ENCODE assay signal across 19 cellular contexts in genomic region chr5:154820383-154820782, GRCh38. TPM values are rescaled to one million over a fixed set of nuclear protein-coding genes. Genes with fewer than 3 reads are reported as not detected.
DNase-seq lines count a peak whose midpoint lies in the region; ATAC-seq, FAIRE-seq and TF ChIP-seq lines count a peak whose summit lies in the region.
"Had no signal": no experiment of that assay in that cellular context is flagged by ENCODE, and none has a peak within 500 bp of the region (broad histone marks: within the 10 kb centered on the region; RNA-seq: fewer than 3 reads in every experiment).

No MANE protein-coding gene starts in this region.

- H3K27me3 ChIP-seq in H9 (ENCODE audit: insufficient read depth, low read length), result no peaks in the 10 kb centered on the region

- peaks cover 4% of the 10 kb centered on the region for H3K4me1 Mint-ChIP-seq in activated T-cell treated with anti-CD3 and anti-CD28 coated beads, Interleukin-2, amount 50 U/mL, for 24 hours (ENCODE audit: low read depth)
- H3K4me1 Mint-ChIP-seq in activated T-cell treated with anti-CD3 and anti-CD28 coated beads, Interleukin-2, amount 50 U/mL, for 72 hours (ENCODE audit: low read depth), result peaks cover 3% of the 10 kb centered on the region
- H3K4me1 Mint-ChIP-seq in H9, result peaks cover 6 to 28% of the 10 kb centered on the region in 2 experiments
- H3K4me1 Mint-ChIP-seq in stimulated activated naive B cell treated with anti-CD40 and anti-IgM and Interleukin-4, amounts not matched to agents 10 μg/mL and 1 μg/mL and 100 μg/mL, for 72 hours, result peaks cover 6 to 11% of the 10 kb centered on the region in 2 donors

- H3K36me3 ChIP-seq in kidney (ENCODE audit: control insufficient read depth in 1 of 2, insufficient read depth in 2 of 2, low read length in 2 of 2), result peaks cover 27 to 31% of the 10 kb centered on the region in 2 donors

- H3K4me2 ChIP-seq in H9 (ENCODE audit: insufficient read depth, insufficient read length, low read length), result no peak overlapping the region
- H3K4me2 ChIP-seq: A549 had no signal

- H3K23ac ChIP-seq in H9 (ENCODE audit: insufficient read length, low read depth, low read length), result no peak overlapping the region

- H3K18ac ChIP-seq in H9 (ENCODE audit: insufficient read length, low read depth, low read length), result no peak overlapping the region

- no peak overlapping the region for H2BK12ac ChIP-seq in H9 (ENCODE audit: insufficient read length, low read depth, low read length)

- no peak overlapping the region for H3K4ac ChIP-seq in H9 (ENCODE audit: low read depth, low read length)

- no peak overlapping the region for H2BK20ac ChIP-seq in H9 (ENCODE audit: low read depth, low read length, poor library complexity, severe bottlenecking)

- no peak overlapping the region for H4K91ac ChIP-seq in H9 (ENCODE audit: insufficient read length, low read depth, low read length)

- peaks cover 94% of the 10 kb centered on the region for H3K36me3 Mint-ChIP-seq in activated T-cell treated with anti-CD3 and anti-CD28 coated beads, Interleukin-2, amount 50 U/mL, for 24 hours (ENCODE audit: low read depth)
- peaks cover 7 to 23% of the 10 kb centered on the region in 2 donors for H3K36me3 Mint-ChIP-seq in activated T-cell treated with anti-CD3 and anti-CD28 coated beads, Interleukin-2, amount 50 U/mL, for 72 hours (ENCODE audit: insufficient read depth in 2 of 2)
- peaks cover 31 to 73% (median 67%) of the 10 kb centered on the region in 3 experiments for H3K36me3 Mint-ChIP-seq in H9 (ENCODE audit: insufficient read depth in 1 of 3, low read depth in 3 of 3)
- H3K36me3 Mint-ChIP-seq in stimulated activated naive B cell treated with anti-CD40 and anti-IgM and Interleukin-4, amounts not matched to agents 10 μg/mL and 1 μg/mL and 100 μg/mL, for 72 hours, result peaks cover 61 to 76% of the 10 kb centered on the region in 2 donors

- no peaks in the 10 kb centered on the region for H3K27me3 Mint-ChIP-seq in activated T-cell treated with anti-CD3 and anti-CD28 coated beads, Interleukin-2, amount 50 U/mL, for 24 hours
- no peaks in the 10 kb centered on the region for H3K27me3 Mint-ChIP-seq in activated T-cell treated with anti-CD3 and anti-CD28 coated beads, Interleukin-2, amount 50 U/mL, for 72 hours (ENCODE audit: low read depth)
- no peaks in the 10 kb centered on the region for H3K27me3 Mint-ChIP-seq in H9 (ENCODE audit: low read depth)
- H3K27me3 Mint-ChIP-seq in stimulated activated naive B cell treated with anti-CD40 and anti-IgM and Interleukin-4, amounts not matched to agents 10 μg/mL and 1 μg/mL and 100 μg/mL, for 72 hours, result no peaks in the 10 kb centered on the region

- no peaks in the 10 kb centered on the region for H3K9me3 ChIP-seq in H9 (ENCODE audit: control insufficient read depth, low read depth, low read length)
- no peaks in the 10 kb centered on the region for H3K9me3 ChIP-seq in kidney (ENCODE audit: control insufficient read depth in 1 of 2, low read length in 2 of 2)
- H3K9me3 ChIP-seq: A549 had no signal

- no peak for ATAC-seq in activated T-cell treated with anti-CD3 and anti-CD28 coated beads, Interleukin-2, amount 50 U/mL, for 72 hours (replicated peaks in 1 of 2)
- no peak for ATAC-seq in stimulated activated naive B cell treated with anti-CD40 and anti-IgM and Interleukin-4, amounts not matched to agents 10 μg/mL and 1 μg/mL and 100 μg/mL, for 72 hours (replicated peaks)
- ATAC-seq in GM21619 (IDR thresholded peaks at IDR 0.05; ENCODE audit: unreplicated experiment), result no peak
- ATAC-seq: A549, HCT116 had no signal

- no peak overlapping the region for H2BK120ac ChIP-seq in H9 (ENCODE audit: low read depth, low read length, poor library complexity, severe bottlenecking)

- intact Hi-C loops in kidney (cut with DNase I), result no loop called here

- H3K27ac Mint-ChIP-seq in activated T-cell treated with anti-CD3 and anti-CD28 coated beads, Interleukin-2, amount 50 U/mL, for 24 hours, result peak overlapping the region; percentile 47
- no peak overlapping the region for H3K27ac Mint-ChIP-seq in activated T-cell treated with anti-CD3 and anti-CD28 coated beads, Interleukin-2, amount 50 U/mL, for 72 hours
- peak overlapping the region; percentile 11 to 90 (median 71); a peak in 2 of 7 replicates for H3K27ac Mint-ChIP-seq in H9
- H3K27ac Mint-ChIP-seq in stimulated activated naive B cell treated with anti-CD40 and anti-IgM and Interleukin-4, amounts not matched to agents 10 μg/mL and 1 μg/mL and 100 μg/mL, for 72 hours, result peak overlapping the region; percentile 81

- H3K9ac ChIP-seq in H9 (ENCODE audit: extremely low read depth, insufficient read length, low read length) (no peak overlapping the region), kidney (ENCODE audit: low read length in 2 of 2) (no peak overlapping the region)
- H3K9ac ChIP-seq: GM23248 had no signal

- H4K8ac ChIP-seq in H9 (replicated peaks; ENCODE audit: insufficient read length, low read depth, low read length), result no peak overlapping the region

- no peak overlapping the region for H2AK5ac ChIP-seq in H9 (ENCODE audit: insufficient read length, low read length)

- no peak overlapping the region for H3K14ac ChIP-seq in H9 (ENCODE audit: insufficient read depth, low read length)

- H3K79me1 ChIP-seq in H9 (ENCODE audit: insufficient read depth, low read depth, low read length, poor library complexity, severe bottlenecking), result no peaks in the 10 kb centered on the region

- H3K23me2 ChIP-seq in H9 (ENCODE audit: insufficient read length, low read depth, low read length, poor library complexity, severe bottlenecking), result no peaks in the 10 kb centered on the region

- H3T11ph ChIP-seq in H9 (ENCODE audit: low read length), result no peak overlapping the region

- no peak overlapping the region for H2BK15ac ChIP-seq in H9 (ENCODE audit: low read depth, low read length)

- H4K20me1 ChIP-seq in H9 (ENCODE audit: control insufficient read depth, insufficient read depth, insufficient read length), result no peaks in the 10 kb centered on the region

- H3K27ac ChIP-seq in H9 (ENCODE audit: insufficient read length, low read depth, low read length), result no peak overlapping the region
- no peak overlapping the region for H3K27ac ChIP-seq in kidney (ENCODE audit: low read depth in 2 of 2, low read length in 2 of 2)
- H3K27ac ChIP-seq: A549, C4-2B, GM23248 had no signal

- TF ChIP-seq CTCF in H9 (conservative IDR thresholded peaks at IDR 0.05), result no peak
- no peak for TF ChIP-seq CTCF in kidney (IDR thresholded peaks at IDR 0.05; ENCODE audit: borderline replicate concordance, extremely low read depth, insufficient read depth)

- no peak overlapping the region for H2BK5ac ChIP-seq in H9 (ENCODE audit: insufficient read length, low read length)

- H3K79me2 ChIP-seq in H9 (ENCODE audit: insufficient read depth, low read length), result no peaks in the 10 kb centered on the region

- H3K4me3 ChIP-seq in kidney (ENCODE audit: low read length in 2 of 2), result no peak overlapping the region
- H3K4me3 ChIP-seq: A549, GM23248 had no signal

- no peaks in the 10 kb centered on the region for H3K4me1 ChIP-seq in H9 (ENCODE audit: insufficient read depth, low read length)
- H3K4me1 ChIP-seq in kidney (ENCODE audit: control insufficient read depth in 1 of 2, insufficient read depth in 1 of 2, low read depth in 1 of 2, low read length in 2 of 2), result peaks cover 4 to 7% of the 10 kb centered on the region in 2 donors

- H4K5ac ChIP-seq in H9 (ENCODE audit: insufficient read length, low read depth, low read length), result no peak overlapping the region

- H3K4me3 Mint-ChIP-seq in activated T-cell treated with anti-CD3 and anti-CD28 coated beads, Interleukin-2, amount 50 U/mL, for 24 hours, result no peak overlapping the region
- no peak overlapping the region for H3K4me3 Mint-ChIP-seq in activated T-cell treated with anti-CD3 and anti-CD28 coated beads, Interleukin-2, amount 50 U/mL, for 72 hours
- no peak overlapping the region for H3K4me3 Mint-ChIP-seq in H9
- no peak overlapping the region for H3K4me3 Mint-ChIP-seq in stimulated activated naive B cell treated with anti-CD40 and anti-IgM and Interleukin-4, amounts not matched to agents 10 μg/mL and 1 μg/mL and 100 μg/mL, for 72 hours

- WGBS in H9 (ENCODE audit: extremely low coverage, insufficient read length, low lambda C conversion rate), result no CpG with 5 or more reads among the region's 5 CpGs

- no peak for FAIRE-seq in kidney (lab: Jason Lieb, UNC)
- FAIRE-seq: A549, GM12892 had no signal

- no peaks in the 10 kb centered on the region for H3K9me3 Mint-ChIP-seq in activated T-cell treated with anti-CD3 and anti-CD28 coated beads, Interleukin-2, amount 50 U/mL, for 24 hours
- H3K9me3 Mint-ChIP-seq in activated T-cell treated with anti-CD3 and anti-CD28 coated beads, Interleukin-2, amount 50 U/mL, for 72 hours, result no peaks in the 10 kb centered on the region
- H3K9me3 Mint-ChIP-seq in H9, result no peaks in the 10 kb centered on the region; a peak in 1 of 5 replicates
- no peaks in the 10 kb centered on the region for H3K9me3 Mint-ChIP-seq in stimulated activated naive B cell treated with anti-CD40 and anti-IgM and Interleukin-4, amounts not matched to agents 10 μg/mL and 1 μg/mL and 100 μg/mL, for 72 hours

- no peak for DNase-seq in activated T-cell treated with anti-CD3 and anti-CD28 coated beads, Interleukin-2, amount 50 U/mL, for 24 hours
- DNase-seq in activated T-cell treated with anti-CD3 and anti-CD28 coated beads, Interleukin-2, amount 50 U/mL, for 72 hours, result no peak
- DNase-seq in H9 (no peak), kidney (peak; percentile 26), T-helper 1 cell (no peak)
- DNase-seq in stimulated activated naive B cell treated with anti-CD40 and anti-IgM and Interleukin-4, amounts not matched to agents 10 μg/mL and 1 μg/mL and 100 μg/mL, for 72 hours, result no peak
- DNase-seq: COR-L47; DMS153; GM23248; NCI-H1105 treated with DMSO at 0.1 percent for 48 hours; NCI-H187; NCI-H345; NCI-H526; NK-92 treated with Interleukin-12 subunit alpha and Interleukin-12 subunit beta, amount 100 ng/mL, for 24 hours had no signal

- H3K56ac ChIP-seq in H9 (ENCODE audit: insufficient read length, low read depth, low read length), result no peak overlapping the region

- no peak overlapping the region for H2AFZ ChIP-seq in H9 (ENCODE audit: low read length)
- H2AFZ ChIP-seq: GM23248 had no signal

RNA-seq across cellular contexts. Expression of gene FAXDC2, which starts 30.0 kb away (rescaled TPM):
- under 1 TPM in 1 of 2 donors, not detected in 1; 0.43 TPM for total RNA-seq in activated T-cell treated with anti-CD3 and anti-CD28 coated beads, Interleukin-2, amount 50 U/mL, for 72 hours
- total RNA-seq in H9 (2021) (3.0 and 3.2 TPM in 2 replicates), kidney (14.1 TPM)
- 18.3 TPM for polyA plus RNA-seq in kidney (ENCODE audit: insufficient read depth, low read depth, low replicate concordance)

RNA-seq across cellular contexts. Expression of gene CNOT8, which starts 38.0 kb away (rescaled TPM):
- total RNA-seq in activated T-cell treated with anti-CD3 and anti-CD28 coated beads, Interleukin-2, amount 50 U/mL, for 72 hours, result 10 to 100 TPM; 59.3 to 63.8 TPM
- total RNA-seq in H9 (2021) (44.3 and 45.6 TPM in 2 replicates), kidney (40.4 TPM)
- 28.4 TPM for polyA plus RNA-seq in kidney (ENCODE audit: insufficient read depth, low read depth, low replicate concordance)
